Comparison of ENCODE assay signal across 3 cellular contexts in the genomic region with DNA sequence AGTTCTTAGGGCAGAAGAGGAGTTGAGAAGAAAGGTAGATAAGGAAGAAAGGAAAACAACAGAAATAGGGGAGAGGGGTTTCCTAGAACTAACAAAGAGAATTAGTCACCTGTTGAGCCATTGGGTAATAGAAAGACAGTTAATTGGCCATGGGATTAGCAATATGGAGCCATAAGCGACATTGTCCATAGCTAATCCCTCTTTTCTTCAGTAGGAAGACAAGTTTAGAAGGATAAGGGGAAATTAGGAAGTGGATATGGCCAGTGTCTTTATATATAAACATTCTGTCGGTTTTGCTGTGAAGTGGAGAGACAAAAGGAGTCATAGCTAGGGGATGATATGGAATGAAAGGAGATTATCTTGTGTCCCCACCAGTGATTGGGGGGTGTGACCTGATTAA.
TF ChIP-seq lines count a peak whose summit lies in the region.

No MANE protein-coding gene starts in this region.

TF ChIP-seq in HEK293, 187 proteins besides CTCF, POLR2A, EP300 and RAD21:
- TF ChIP-seq ZBTB48 (tag by site-specific recombination; IDR thresholded peaks at IDR 0.05): no peak
- TF ChIP-seq ZNF140 (tag by site-specific recombination; IDR thresholded peaks at IDR 0.05): no peak
- no peak for TF ChIP-seq KLF16 (tag by site-specific recombination; IDR thresholded peaks at IDR 0.05)
- 0 out of 2 replicates have a peak, but pooled peaks have one; percentile 43 for TF ChIP-seq SCRT2 (tag by site-specific recombination; IDR thresholded peaks at IDR 0.05)

TF ChIP-seq in GM12878, 131 proteins besides CTCF, POLR2A, EP300 and RAD21:
- TF ChIP-seq KDM1A (IDR thresholded peaks at IDR 0.05; ENCODE audit: borderline replicate concordance) (no peak), BCL11A (IDR thresholded peaks at IDR 0.05; ENCODE audit: low read depth, low read length) (no peak), ELK1 (IDR thresholded peaks at IDR 0.05; ENCODE audit: low read depth, low read length) (no peak), ZSCAN29 (IDR thresholded peaks at IDR 0.05) (no peak), MTA2 (IDR thresholded peaks at IDR 0.05; ENCODE audit: low read depth) (no peak), POLR2AphosphoS5 (IDR thresholded peaks at IDR 0.05; ENCODE audit: low read length) (no peak), BRCA1 (IDR thresholded peaks at IDR 0.05; ENCODE audit: low read depth, low read length) (no peak), GATAD2B (conservative IDR thresholded peaks at IDR 0.05; ENCODE audit: low read depth) (no peak), IRF4 (IDR thresholded peaks at IDR 0.05; ENCODE audit: low read depth, low read length) (no peak), ATF2 (IDR thresholded peaks at IDR 0.05; ENCODE audit: low read length) (no peak), POU2F2 (IDR thresholded peaks at IDR 0.05; ENCODE audit: borderline replicate concordance, low read depth, low read length) (no peak)

TF ChIP-seq in K562, 482 proteins besides CTCF, POLR2A, EP300 and RAD21:
- TF ChIP-seq CBFA2T3 (IDR thresholded peaks at IDR 0.05): 0 out of 2 replicates have a peak, but pooled peaks have one; percentile 14
- TF ChIP-seq, protein P1, sequence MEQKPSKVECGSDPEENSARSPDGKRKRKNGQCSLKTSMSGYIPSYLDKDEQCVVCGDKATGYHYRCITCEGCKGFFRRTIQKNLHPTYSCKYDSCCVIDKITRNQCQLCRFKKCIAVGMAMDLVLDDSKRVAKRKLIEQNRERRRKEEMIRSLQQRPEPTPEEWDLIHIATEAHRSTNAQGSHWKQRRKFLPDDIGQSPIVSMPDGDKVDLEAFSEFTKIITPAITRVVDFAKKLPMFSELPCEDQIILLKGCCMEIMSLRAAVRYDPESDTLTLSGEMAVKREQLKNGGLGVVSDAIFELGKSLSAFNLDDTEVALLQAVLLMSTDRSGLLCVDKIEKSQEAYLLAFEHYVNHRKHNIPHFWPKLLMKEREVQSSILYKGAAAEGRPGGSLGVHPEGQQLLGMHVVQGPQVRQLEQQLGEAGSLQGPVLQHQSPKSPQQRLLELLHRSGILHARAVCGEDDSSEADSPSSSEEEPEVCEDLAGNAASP (IDR thresholded peaks at IDR 0.05): no peak
